ENCODE assay signal across 2 cellular contexts in genomic region chr7:22550514-22551010, GRCh38.
TF ChIP-seq lines count a peak whose summit lies in the region.

No MANE protein-coding gene starts in this region.

TF ChIP-seq in HCT116, 20 proteins besides CTCF, POLR2A, EP300 and RAD21 (continued from another document):
- TF ChIP-seq ZBTB33 (IDR thresholded peaks at IDR 0.05; ENCODE audit: extremely low read depth, insufficient replicate concordance, low read length) (no peak), POLR2AphosphoS5 (IDR thresholded peaks at IDR 0.05; ENCODE audit: low read depth, low read length) (no peak)

TF ChIP-seq in SK-N-SH, 30 proteins besides CTCF, POLR2A, EP300 and RAD21 (continued from another document):
- TF ChIP-seq USF2 (IDR thresholded peaks at IDR 0.05; ENCODE audit: borderline replicate concordance, low read depth, low read length) (no peak), YY1 (IDR thresholded peaks at IDR 0.05; ENCODE audit: low read depth) (no peak), TEAD4 (IDR thresholded peaks at IDR 0.05; ENCODE audit: borderline replicate concordance, insufficient read depth) (no peak), NRF1 (IDR thresholded peaks at IDR 0.05; ENCODE audit: low read depth, low read length) (no peak), USF1 (IDR thresholded peaks at IDR 0.05; ENCODE audit: borderline replicate concordance, low read depth) (no peak), MEF2A (IDR thresholded peaks at IDR 0.05; ENCODE audit: borderline replicate concordance, low read depth) (no peak), MXI1 (IDR thresholded peaks at IDR 0.05; ENCODE audit: low read depth, low read length) (no peak), IRF3 (IDR thresholded peaks at IDR 0.05; ENCODE audit: low read depth, low read length) (no peak), TAF1 (IDR thresholded peaks at IDR 0.05; ENCODE audit: borderline replicate concordance, low read depth, low read length) (no peak), ELF1 (IDR thresholded peaks at IDR 0.05) (no peak), MAX (IDR thresholded peaks at IDR 0.05; ENCODE audit: low read depth) (no peak)
